In the genomic region with DNA sequence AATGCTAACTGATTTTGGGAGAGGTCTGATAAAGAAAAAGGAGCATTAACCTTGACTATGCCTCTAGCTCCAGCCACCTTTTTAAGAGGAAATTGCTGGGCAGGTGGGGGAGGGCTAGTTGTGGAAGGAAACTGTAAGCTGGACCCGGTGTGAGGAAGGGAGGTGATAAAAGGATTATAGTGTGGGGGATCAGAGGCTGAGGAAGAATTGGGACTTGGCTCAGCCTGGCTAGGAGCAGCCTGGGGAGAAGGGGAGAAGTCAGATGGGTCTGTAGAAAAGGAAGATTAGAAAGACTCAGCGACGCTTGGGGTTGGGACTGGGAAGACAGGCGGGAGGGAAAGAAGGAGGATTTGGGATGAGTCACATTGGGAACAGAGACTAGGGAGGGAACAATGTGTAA, we compare ENCODE assay signal across 1 cellular context. TPM values are rescaled to one million over a fixed set of nuclear protein-coding genes. Genes with fewer than 3 reads are reported as not detected.
"Had no signal": no experiment of that assay in that cellular context is flagged by ENCODE, and none has a peak within 500 bp of the region (broad histone marks: within the 10 kb centered on the region; RNA-seq: fewer than 3 reads in every experiment).

No MANE protein-coding gene starts in this region.

RNA-seq across cellular contexts. Expression of gene FAR2, which starts 10.2 kb away (rescaled TPM):
- total RNA-seq: NCI-H460 had no signal
